In genomic region chr1:9639190-9639589, GRCh38 we compare ENCODE assay signal across 1 cellular context.
TF ChIP-seq lines count a peak whose summit lies in the region.

No MANE protein-coding gene starts in this region.

TF ChIP-seq in GM12891, 5 proteins besides CTCF, POLR2A, EP300 and RAD21:
- TF ChIP-seq POU2F2 (IDR thresholded peaks at IDR 0.05; ENCODE audit: low read depth, low read length) (no peak), TAF1 (IDR thresholded peaks at IDR 0.05; ENCODE audit: low read depth, low read length) (no peak), POLR2AphosphoS5 (IDR thresholded peaks at IDR 0.05; ENCODE audit: low read depth, low read length) (no peak), SPI1 (IDR thresholded peaks at IDR 0.05; ENCODE audit: low read depth, low read length) (no peak), PAX5 (IDR thresholded peaks at IDR 0.05; ENCODE audit: insufficient read depth, low read length, severe bottlenecking) (no peak)
